1 cellular context compared by ENCODE assay signal in genomic region chr17:75633484-75634375, GRCh38.
TF ChIP-seq lines count a peak whose summit lies in the region.

No MANE protein-coding gene starts in this region.

TF ChIP-seq in HepG2, 621 proteins besides CTCF, POLR2A, EP300 and RAD21 (continued from another document and continues in another):
- TF ChIP-seq ZBTB25 (CRISPR knock-in tag; IDR thresholded peaks at IDR 0.05), result no peak
- no peak for TF ChIP-seq ZNF816 (CRISPR knock-in tag; IDR thresholded peaks at IDR 0.05; ENCODE audit: borderline replicate concordance)
- no peak for TF ChIP-seq ZNF3 (CRISPR knock-in tag; IDR thresholded peaks at IDR 0.05)
- TF ChIP-seq PRDM4 (CRISPR knock-in tag; IDR thresholded peaks at IDR 0.05; ENCODE audit: borderline replicate concordance), result no peak
- TF ChIP-seq ZNF24 (IDR thresholded peaks at IDR 0.05), result no peak
- TF ChIP-seq FOXJ3 (CRISPR knock-in tag; IDR thresholded peaks at IDR 0.05; ENCODE audit: borderline replicate concordance), result no peak
- TF ChIP-seq TBL1XR1 (IDR thresholded peaks at IDR 0.05; ENCODE audit: borderline replicate concordance, low read length, partially characterized antibody), result no peak
- TF ChIP-seq ZBTB7B (CRISPR knock-in tag; IDR thresholded peaks at IDR 0.05), result no peak
- TF ChIP-seq GRHL1 (CRISPR knock-in tag; conservative IDR thresholded peaks at IDR 0.05), result no peak
- TF ChIP-seq ZNF619 (CRISPR knock-in tag; IDR thresholded peaks at IDR 0.05), result no peak
- no peak for TF ChIP-seq TBX3 (IDR thresholded peaks at IDR 0.05; ENCODE audit: borderline replicate concordance)
- TF ChIP-seq ZNF607 (CRISPR knock-in tag; IDR thresholded peaks at IDR 0.05; ENCODE audit: borderline replicate concordance), result no peak
- TF ChIP-seq, protein P1, sequence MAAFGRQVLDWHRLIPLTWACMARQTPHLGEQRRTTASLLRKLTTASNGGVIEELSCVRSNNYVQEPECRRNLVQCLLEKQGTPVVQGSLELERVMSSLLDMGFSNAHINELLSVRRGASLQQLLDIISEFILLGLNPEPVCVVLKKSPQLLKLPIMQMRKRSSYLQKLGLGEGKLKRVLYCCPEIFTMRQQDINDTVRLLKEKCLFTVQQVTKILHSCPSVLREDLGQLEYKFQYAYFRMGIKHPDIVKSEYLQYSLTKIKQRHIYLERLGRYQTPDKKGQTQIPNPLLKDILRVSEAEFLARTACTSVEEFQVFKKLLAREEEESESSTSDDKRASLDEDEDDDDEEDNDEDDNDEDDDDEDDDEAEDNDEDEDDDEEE (CRISPR knock-in tag; IDR thresholded peaks at IDR 0.05), result no peak
- no peak for TF ChIP-seq ZIK1 (CRISPR knock-in tag; IDR thresholded peaks at IDR 0.05; ENCODE audit: borderline replicate concordance, low read depth)
- no peak for TF ChIP-seq ARID5B (CRISPR knock-in tag; IDR thresholded peaks at IDR 0.05)
- no peak for TF ChIP-seq SMARCE1 (IDR thresholded peaks at IDR 0.05; ENCODE audit: borderline replicate concordance)
- TF ChIP-seq TARDBP (CRISPR knock-in tag; IDR thresholded peaks at IDR 0.05), result 0 out of 2 replicates have a peak, but pooled peaks have one; percentile 31
- no peak for TF ChIP-seq NBN (conservative IDR thresholded peaks at IDR 0.05)
- no peak; the same call in 1 of the 2 replicates for TF ChIP-seq ZNF572 (CRISPR knock-in tag; IDR thresholded peaks at IDR 0.05)
- no peak for TF ChIP-seq SAFB2 (CRISPR knock-in tag; IDR thresholded peaks at IDR 0.05; ENCODE audit: borderline replicate concordance, low read depth)
- TF ChIP-seq REPIN1 (CRISPR knock-in tag; IDR thresholded peaks at IDR 0.05; ENCODE audit: borderline replicate concordance, low read depth), result 0 out of 2 replicates have a peak, but pooled peaks have one; percentile 13
- no peak for TF ChIP-seq SCMH1 (CRISPR knock-in tag; IDR thresholded peaks at IDR 0.05; ENCODE audit: borderline replicate concordance)
- peak; percentile 82; the same call in 1 of the 2 replicates for TF ChIP-seq ZNF333 (CRISPR knock-in tag; IDR thresholded peaks at IDR 0.05; ENCODE audit: borderline replicate concordance)
- no peak for TF ChIP-seq REL (CRISPR knock-in tag; conservative IDR thresholded peaks at IDR 0.05)
- TF ChIP-seq, protein P2, sequence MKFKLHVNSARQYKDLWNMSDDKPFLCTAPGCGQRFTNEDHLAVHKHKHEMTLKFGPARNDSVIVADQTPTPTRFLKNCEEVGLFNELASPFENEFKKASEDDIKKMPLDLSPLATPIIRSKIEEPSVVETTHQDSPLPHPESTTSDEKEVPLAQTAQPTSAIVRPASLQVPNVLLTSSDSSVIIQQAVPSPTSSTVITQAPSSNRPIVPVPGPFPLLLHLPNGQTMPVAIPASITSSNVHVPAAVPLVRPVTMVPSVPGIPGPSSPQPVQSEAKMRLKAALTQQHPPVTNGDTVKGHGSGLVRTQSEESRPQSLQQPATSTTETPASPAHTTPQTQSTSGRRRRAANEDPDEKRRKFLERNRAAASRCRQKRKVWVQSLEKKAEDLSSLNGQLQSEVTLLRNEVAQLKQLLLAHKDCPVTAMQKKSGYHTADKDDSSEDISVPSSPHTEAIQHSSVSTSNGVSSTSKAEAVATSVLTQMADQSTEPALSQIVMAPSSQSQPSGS (CRISPR knock-in tag; IDR thresholded peaks at IDR 0.05), result no peak
- TF ChIP-seq BHLHE40 (IDR thresholded peaks at IDR 0.05; ENCODE audit: low read length), result no peak
- no peak for TF ChIP-seq KLF15 (CRISPR knock-in tag; IDR thresholded peaks at IDR 0.05; ENCODE audit: borderline replicate concordance)
- TF ChIP-seq KDM6A (CRISPR knock-in tag; IDR thresholded peaks at IDR 0.05; ENCODE audit: low read depth), result no peak
- TF ChIP-seq ETV5 (CRISPR knock-in tag; IDR thresholded peaks at IDR 0.05; ENCODE audit: borderline replicate concordance), result no peak; the same call in 1 of the 2 replicates
- TF ChIP-seq, protein P3, sequence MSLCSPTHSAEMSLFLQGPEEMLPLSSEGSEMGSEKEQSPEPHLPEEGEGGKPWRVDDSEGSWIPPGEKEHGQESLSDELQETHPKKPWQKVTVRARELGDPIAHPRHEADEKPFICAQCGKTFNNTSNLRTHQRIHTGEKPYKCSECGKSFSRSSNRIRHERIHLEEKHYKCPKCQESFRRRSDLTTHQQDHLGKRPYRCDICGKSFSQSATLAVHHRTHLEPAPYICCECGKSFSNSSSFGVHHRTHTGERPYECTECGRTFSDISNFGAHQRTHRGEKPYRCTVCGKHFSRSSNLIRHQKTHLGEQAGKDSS (CRISPR knock-in tag; IDR thresholded peaks at IDR 0.05; ENCODE audit: borderline replicate concordance, low read depth), result no peak; the same call in 1 of the 2 replicates
- TF ChIP-seq ATRX (CRISPR knock-in tag; IDR thresholded peaks at IDR 0.05; ENCODE audit: borderline replicate concordance), result no peak
- peak; percentile 61; the same call in 1 of the 2 replicates for TF ChIP-seq MEIS2 (CRISPR knock-in tag; IDR thresholded peaks at IDR 0.05)
- 0 out of 2 replicates have a peak, but pooled peaks have one; percentile 6 for TF ChIP-seq ZNF563 (CRISPR knock-in tag; IDR thresholded peaks at IDR 0.05)
- no peak for TF ChIP-seq THAP11 (CRISPR knock-in tag; IDR thresholded peaks at IDR 0.05)
- no peak for TF ChIP-seq HNRNPLL (IDR thresholded peaks at IDR 0.05; ENCODE audit: low read depth, low read length, poor library complexity, severe bottlenecking)
- TF ChIP-seq, protein P4, sequence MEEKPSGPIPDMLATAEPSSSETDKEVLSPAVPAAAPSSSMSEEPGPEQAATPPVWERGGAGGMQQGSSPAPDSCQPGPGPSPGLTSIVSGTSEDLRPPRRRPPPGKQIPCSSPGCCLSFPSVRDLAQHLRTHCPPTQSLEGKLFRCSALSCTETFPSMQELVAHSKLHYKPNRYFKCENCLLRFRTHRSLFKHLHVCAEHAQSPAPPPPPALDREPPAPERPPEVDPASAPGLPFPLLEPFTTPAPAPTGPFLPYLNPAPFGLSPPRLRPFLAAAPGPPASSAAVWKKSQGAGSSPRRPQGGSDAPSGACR (CRISPR knock-in tag; IDR thresholded peaks at IDR 0.05), result 0 out of 2 replicates have a peak, but pooled peaks have one; percentile 21
- TF ChIP-seq, protein P5, sequence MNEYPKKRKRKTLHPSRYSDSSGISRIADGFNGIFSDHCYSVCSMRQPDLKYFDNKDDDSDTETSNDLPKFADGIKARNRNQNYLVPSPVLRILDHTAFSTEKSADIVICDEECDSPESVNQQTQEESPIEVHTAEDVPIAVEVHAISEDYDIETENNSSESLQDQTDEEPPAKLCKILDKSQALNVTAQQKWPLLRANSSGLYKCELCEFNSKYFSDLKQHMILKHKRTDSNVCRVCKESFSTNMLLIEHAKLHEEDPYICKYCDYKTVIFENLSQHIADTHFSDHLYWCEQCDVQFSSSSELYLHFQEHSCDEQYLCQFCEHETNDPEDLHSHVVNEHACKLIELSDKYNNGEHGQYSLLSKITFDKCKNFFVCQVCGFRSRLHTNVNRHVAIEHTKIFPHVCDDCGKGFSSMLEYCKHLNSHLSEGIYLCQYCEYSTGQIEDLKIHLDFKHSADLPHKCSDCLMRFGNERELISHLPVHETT (CRISPR knock-in tag; conservative IDR thresholded peaks at IDR 0.05), result no peak
- no peak for TF ChIP-seq FIP1L1 (IDR thresholded peaks at IDR 0.05; ENCODE audit: borderline replicate concordance, insufficient read depth, low read depth, low read length)
- no peak for TF ChIP-seq TOE1 (CRISPR knock-in tag; IDR thresholded peaks at IDR 0.05)
- peak; percentile 96 for TF ChIP-seq XRCC5 (optimal IDR thresholded peaks at IDR 0.05; ENCODE audit: low read length)
- TF ChIP-seq CAMTA2 (CRISPR knock-in tag; IDR thresholded peaks at IDR 0.05; ENCODE audit: borderline replicate concordance), result no peak
- no peak for TF ChIP-seq ZNF577 (CRISPR knock-in tag; IDR thresholded peaks at IDR 0.05; ENCODE audit: borderline replicate concordance, low read depth)
- no peak for TF ChIP-seq ZSCAN5A (CRISPR knock-in tag; IDR thresholded peaks at IDR 0.05; ENCODE audit: borderline replicate concordance)
- TF ChIP-seq LBX2 (CRISPR knock-in tag; IDR thresholded peaks at IDR 0.05; ENCODE audit: borderline replicate concordance), result no peak
- peak; percentile 55 for TF ChIP-seq STAG1 (CRISPR knock-in tag; IDR thresholded peaks at IDR 0.05)
